In genomic region chr11:34358666-34359547, GRCh38 we compare ENCODE assay signal across 8 cellular contexts. TPM values are rescaled to one million over a fixed set of nuclear protein-coding genes. Genes with fewer than 3 reads are reported as not detected.
A peak's percentile ranks its signal among the peaks of the same experiment; 100 is the strongest.
DNase-seq lines count a peak whose midpoint lies in the region; ATAC-seq and TF ChIP-seq lines count a peak whose summit lies in the region.

No MANE protein-coding gene starts in this region.

- peak overlapping the region; percentile 73 to 88 for H3K27ac ChIP-seq in coronary artery

- BruUV-seq in Caco-2 (replicated peaks; lab: Mats Ljungman, UMichigan), result TSS peak; percentile 27

- peaks cover 6% of the 10 kb centered on the region for H3K4me1 Mint-ChIP-seq in Caco-2 (ENCODE audit: low read depth, unreplicated experiment)
- H3K4me1 Mint-ChIP-seq in activated CD4-positive, alpha-beta T cell treated with anti-CD3 and anti-CD28 coated beads, Interleukin-2, amount 10 ng/mL, durations not matched to agents 24 days and 14 days, result peaks cover 28% of the 10 kb centered on the region

- peak overlapping the region; percentile 75 for H3K4me3 Mint-ChIP-seq in Caco-2 (ENCODE audit: unreplicated experiment)
- H3K4me3 Mint-ChIP-seq in activated CD4-positive, alpha-beta T cell treated with anti-CD3 and anti-CD28 coated beads, Interleukin-2, amount 10 ng/mL, durations not matched to agents 24 days and 14 days, result peak overlapping the region; percentile 83

- ATAC-seq in left colon (peak; percentile 39), GM21367 (IDR thresholded peaks at IDR 0.05; ENCODE audit: unreplicated experiment) (no peak)

- peaks cover 4% of the 10 kb centered on the region for H3K27me3 ChIP-seq in Caco-2 (replicated peaks; ENCODE audit: control insufficient read depth, insufficient read depth, low read length)

- H3K27ac Mint-ChIP-seq in Caco-2 (ENCODE audit: unreplicated experiment), result peak overlapping the region; percentile 53
- H3K27ac Mint-ChIP-seq in activated CD4-positive, alpha-beta T cell treated with anti-CD3 and anti-CD28 coated beads, Interleukin-2, amount 10 ng/mL, durations not matched to agents 24 days and 14 days, result peak overlapping the region; percentile 61

- CTCF ChIA-PET in Caco-2 (lab: Charles Lee) (interaction anchor here (1.3 to 3.6 kb wide), 4 partner anchors 46 to 209 kb away, joined by 3 to 60 read pairs (median 4); no protein-coding TSS in a partner anchor), HEK293T (lab: Yijun Ruan, JAX) (interaction anchor here (0.5 to 3.9 kb wide), 3 partner anchors 16 to 550 kb away, joined by 3 to 26 read pairs (median 5); no protein-coding TSS in a partner anchor)

- H3K9me3 ChIP-seq in Caco-2, result no peaks in the 10 kb centered on the region

- H3K27me3 Mint-ChIP-seq in Caco-2 (ENCODE audit: insufficient read depth, unreplicated experiment), result peaks cover 13% of the 10 kb centered on the region
- H3K27me3 Mint-ChIP-seq in activated CD4-positive, alpha-beta T cell treated with anti-CD3 and anti-CD28 coated beads, Interleukin-2, amount 10 ng/mL, durations not matched to agents 24 days and 14 days, result peaks cover 42% of the 10 kb centered on the region

- DNase-seq in Caco-2 (peak; percentile 68 to 69), HEK293T (ENCODE audit: extremely low spot score) (peak; percentile 54), NCI-H460 (ENCODE audit: extremely low read depth, low read depth) (peak; percentile 50), coronary artery (ENCODE audit: low spot score) (peak; percentile 88), left colon (peak; percentile 78 to 81)
- peak; percentile 93 for DNase-seq in activated CD4-positive, alpha-beta T cell treated with anti-CD3 and anti-CD28 coated beads, Interleukin-2, amount 10 ng/mL, durations not matched to agents 24 days and 14 days
- DNase-seq in stimulated activated CD4-positive, alpha-beta T cell treated with anti-CD3 and anti-CD28 coated beads, Interleukin-1b, Interleukin-23, amount 100 ng/mL, for 1 hour (ENCODE audit: low read depth in 2 of 2), result peak; percentile 35 to 51

- H3K9me3 Mint-ChIP-seq in Caco-2 (ENCODE audit: unreplicated experiment), result no peaks in the 10 kb centered on the region
- H3K9me3 Mint-ChIP-seq in activated CD4-positive, alpha-beta T cell treated with anti-CD3 and anti-CD28 coated beads, Interleukin-2, amount 10 ng/mL, durations not matched to agents 24 days and 14 days, result no peaks in the 10 kb centered on the region

- intact Hi-C loops in Caco-2 (cut with micrococcal nuclease; ENCODE audit: unreplicated experiment), result loop anchor here (1.0 to 5.0 kb wide), 10 partner anchors 97 to 502 kb away; partner anchors contain the start of genes CAPRIN1 and NAT10
- intact Hi-C loops in activated CD4-positive, alpha-beta T cell treated with anti-CD3 and anti-CD28 coated beads, Interleukin-2, amount 10 ng/mL, durations not matched to agents 24 days and 14 days (cut with micrococcal nuclease), result loop anchor here (1.0 to 10.0 kb wide), 10 partner anchors 80 to 558 kb away; partner anchors contain the start of genes APIP, CAPRIN1, CAT and NAT10
- intact Hi-C loops in left colon (cut with DNase I, micrococcal nuclease), result loop anchor here (2.0 to 5.0 kb wide), 2 partner anchors 184 to 187 kb away; no protein-coding TSS in a partner anchor

- peak; percentile 72 to 86 for TF ChIP-seq CTCF in Caco-2 (IDR thresholded peaks at IDR 0.05; ENCODE audit: insufficient read depth in 1 of 2, low read depth in 1 of 2, low read length in 1 of 2, severe bottlenecking in 1 of 2, unreplicated experiment in 1 of 2)
- peak; percentile 59 for TF ChIP-seq CTCF in coronary artery (IDR thresholded peaks at IDR 0.05)

- H3K36me3 Mint-ChIP-seq in Caco-2 (ENCODE audit: insufficient read depth, unreplicated experiment), result peaks cover 5% of the 10 kb centered on the region
- peaks cover 15% of the 10 kb centered on the region for H3K36me3 Mint-ChIP-seq in activated CD4-positive, alpha-beta T cell treated with anti-CD3 and anti-CD28 coated beads, Interleukin-2, amount 10 ng/mL, durations not matched to agents 24 days and 14 days (ENCODE audit: low read depth)

- peaks cover 7% of the 10 kb centered on the region; the same call in 1 of the 2 replicates for H3K4me1 ChIP-seq in Caco-2

- POLR2A ChIA-PET in Caco-2 (lab: Charles Lee) (no interaction called here), HEK293T (lab: Yijun Ruan, JAX) (interaction anchor here (3.2 kb wide), 1 partner anchor 185 kb away, joined by 14 read pairs; no protein-coding TSS in a partner anchor)

- H3K4me3 ChIP-seq in Caco-2 (ENCODE audit: low read depth, low read length) (peak overlapping the region; percentile 44), coronary artery (peak overlapping the region; percentile 85)

- H3K36me3 ChIP-seq in Caco-2 (ENCODE audit: control insufficient read depth, insufficient read depth, low read length), result no peaks in the 10 kb centered on the region

TF ChIP-seq in HEK293T, 16 proteins besides CTCF, POLR2A, EP300 and RAD21:
- TF ChIP-seq LEF1 (IDR thresholded peaks at IDR 0.05; ENCODE audit: borderline replicate concordance) (no peak), NFRKB (IDR thresholded peaks at IDR 0.05) (no peak), HDGF (IDR thresholded peaks at IDR 0.05; ENCODE audit: borderline replicate concordance) (no peak), ARNT (IDR thresholded peaks at IDR 0.05) (no peak), SUZ12 (IDR thresholded peaks at IDR 0.05) (no peak), ELF4 (IDR thresholded peaks at IDR 0.05) (no peak), PKNOX1 (IDR thresholded peaks at IDR 0.05) (peak; percentile 40; the same call in 1 of the 2 replicates), FOXM1 (IDR thresholded peaks at IDR 0.05; ENCODE audit: borderline replicate concordance) (no peak), L3MBTL2 (conservative IDR thresholded peaks at IDR 0.05) (peak; percentile 64), FOXK2 (IDR thresholded peaks at IDR 0.05) (no peak), TARDBP (IDR thresholded peaks at IDR 0.05) (peak; percentile 63; the same call in 1 of the 2 replicates), CTBP1 (IDR thresholded peaks at IDR 0.05; ENCODE audit: borderline replicate concordance) (no peak), SP1 (IDR thresholded peaks at IDR 0.05) (no peak), ZNF384 (IDR thresholded peaks at IDR 0.05) (no peak), BHLHE40 (IDR thresholded peaks at IDR 0.05; ENCODE audit: borderline replicate concordance) (no peak), FOXA1 (IDR thresholded peaks at IDR 0.05) (no peak)

RNA-seq across cellular contexts. Expression of gene ABTB2, which starts 1.1 kb away (rescaled TPM):
- total RNA-seq in Caco-2 (2022) (2.9 and 3.6 TPM in 2 replicates), left colon (10 to 100 TPM; 16.5 to 16.6 TPM)
- total RNA-seq in NCI-H460 (2014; rRNA removed; shearing (Covaris generic)), result 1.3 and 1.9 TPM in 2 replicates
- polyA plus RNA-seq in NCI-H460 (2014; cell fraction: nucleus; rRNA removed), result 1.7 and 4.5 TPM in 2 replicates
- total RNA-seq in activated CD4-positive, alpha-beta T cell treated with anti-CD3 and anti-CD28 coated beads, Interleukin-2, amount 10 ng/mL, durations not matched to agents 24 days and 14 days, result 13.1 and 14.1 TPM in 2 replicates

Comparison
In these comparisons a context has a peak if more than half of its experiments do, and no peak if none do; other contexts are left out.
1. DNase-seq: peak in every context shown above with its lines; median percentile 93 in activated CD4-positive, alpha-beta T cell treated with anti-CD3 and anti-CD28 coated beads, Interleukin-2, amount 10 ng/mL, durations not matched to agents 24 days and 14 days; 88 in coronary artery; 80 in left colon; 68 in Caco-2; 54 in HEK293T; 50 in NCI-H460; 43 in stimulated activated CD4-positive, alpha-beta T cell treated with anti-CD3 and anti-CD28 coated beads, Interleukin-1b, Interleukin-23, amount 100 ng/mL, for 1 hour.